In genomic region chr17:80845121-80845862, GRCh38 we compare ENCODE assay signal across 13 cellular contexts.
DNase-seq lines count a peak whose midpoint lies in the region; ATAC-seq and TF ChIP-seq lines count a peak whose summit lies in the region.
"Had no signal": no experiment of that assay in that cellular context is flagged by ENCODE, and none has a peak within 500 bp of the region (broad histone marks: within the 10 kb centered on the region; RNA-seq: fewer than 3 reads in every experiment).

No MANE protein-coding gene starts in this region.

- no peaks in the 10 kb centered on the region for H3K27me3 ChIP-seq in left ventricle myocardium inferior (ENCODE audit: low read depth)
- H3K27me3 ChIP-seq in lower lobe of right lung (ENCODE audit: low read depth): no peaks in the 10 kb centered on the region

- H3K36me3 ChIP-seq in left ventricle myocardium inferior (peaks cover 27% of the 10 kb centered on the region), lower lobe of right lung (peaks cover 33% of the 10 kb centered on the region)

- intact Hi-C loops in left ventricle myocardium superior (cut with micrococcal nuclease) (no loop called here), left ventricle myocardium inferior (cut with micrococcal nuclease) (no loop called here), lower lobe of right lung (cut with DNase I) (no loop called here)
- intact Hi-C loops in activated CD4-positive, alpha-beta memory T cell treated with anti-CD3 and anti-CD28 coated beads for 36 hours (cut with micrococcal nuclease): no loop called here

- peak overlapping the region; percentile 42 for H3K27ac Mint-ChIP-seq in activated CD4-positive, alpha-beta memory T cell treated with anti-CD3 and anti-CD28 coated beads for 36 hours

- POLR2A ChIA-PET in activated CD4-positive, alpha-beta memory T cell treated with anti-CD3 and anti-CD28 coated beads for 36 hours (lab: Charles Lee): no interaction called here

- ATAC-seq in left ventricle myocardium superior: no peak
- no peak for ATAC-seq in lower lobe of right lung
- no peak for ATAC-seq in HG03280 (IDR thresholded peaks at IDR 0.05; ENCODE audit: unreplicated experiment)

- no peaks in the 10 kb centered on the region for H3K4me1 ChIP-seq in left ventricle myocardium inferior
- no peaks in the 10 kb centered on the region for H3K4me1 ChIP-seq in lower lobe of right lung
- H3K4me1 ChIP-seq: parathyroid adenoma had no signal

- H3K4me3 ChIP-seq in left ventricle myocardium inferior (no peak overlapping the region), lower lobe of right lung (no peak overlapping the region)
- H3K4me3 ChIP-seq: lung had no signal

- H3K27ac ChIP-seq in left ventricle myocardium inferior (replicated peaks) (no peak overlapping the region), lower lobe of right lung (no peak overlapping the region)
- H3K27ac ChIP-seq: epithelial cell of prostate, parathyroid adenoma had no signal

- TF ChIP-seq CTCF in left ventricle myocardium inferior (IDR thresholded peaks at IDR 0.05; ENCODE audit: borderline replicate concordance) (no peak), lower lobe of right lung (IDR thresholded peaks at IDR 0.05) (no peak)

- peaks cover 2% of the 10 kb centered on the region for H3K9me3 Mint-ChIP-seq in activated CD4-positive, alpha-beta memory T cell treated with anti-CD3 and anti-CD28 coated beads for 36 hours

- H3K4me1 Mint-ChIP-seq in activated CD4-positive, alpha-beta memory T cell treated with anti-CD3 and anti-CD28 coated beads for 36 hours (ENCODE audit: low read depth): peaks cover 41% of the 10 kb centered on the region

- DNase-seq in left ventricle myocardium superior (peak; percentile 7), left ventricle myocardium inferior (no peak), lower lobe of right lung (peak; percentile 41), ureter (ENCODE audit: low spot score) (peak; percentile 39), dedifferentiated amniotic fluid mesenchymal stem cell (ENCODE audit: extremely low spot score) (no peak), NK-92 (lab: John Stamatoyannopoulos, UW; ENCODE audit: unreplicated experiment) (no peak)
- DNase-seq in activated CD4-positive, alpha-beta memory T cell treated with anti-CD3 and anti-CD28 coated beads for 36 hours: no peak
- DNase-seq: activated gamma-delta T cell treated with Interleukin-2 at 50 U/mL for 16 hours, NCI-H2029 treated with DMSO at 0.1 percent for 48 hours had no signal

- no peak overlapping the region for H3K4me3 Mint-ChIP-seq in activated CD4-positive, alpha-beta memory T cell treated with anti-CD3 and anti-CD28 coated beads for 36 hours

- H3K9me3 ChIP-seq in left ventricle myocardium inferior (replicated peaks): no peaks in the 10 kb centered on the region
- no peaks in the 10 kb centered on the region for H3K9me3 ChIP-seq in lower lobe of right lung

- H3K36me3 Mint-ChIP-seq in activated CD4-positive, alpha-beta memory T cell treated with anti-CD3 and anti-CD28 coated beads for 36 hours: peaks cover 12% of the 10 kb centered on the region

- no peaks in the 10 kb centered on the region for H3K27me3 Mint-ChIP-seq in activated CD4-positive, alpha-beta memory T cell treated with anti-CD3 and anti-CD28 coated beads for 36 hours

- CTCF ChIA-PET in activated CD4-positive, alpha-beta memory T cell treated with anti-CD3 and anti-CD28 coated beads for 36 hours (lab: Charles Lee): no interaction called here

Comparison
In these comparisons a context has a peak if more than half of its experiments do, and no peak if none do; other contexts are left out.
1. DNase-seq: peak in left ventricle myocardium superior (single experiment), lower lobe of right lung (single experiment) and ureter (single experiment); none in left ventricle myocardium inferior (single experiment), activated CD4-positive, alpha-beta memory T cell treated with anti-CD3 and anti-CD28 coated beads for 36 hours (single experiment), dedifferentiated amniotic fluid mesenchymal stem cell (single experiment) and NK-92 (single experiment).